In genomic region chr2:159249955-159250723, GRCh38 we compare ENCODE assay signal across 7 cellular contexts. TPM values are rescaled to one million over a fixed set of nuclear protein-coding genes. Genes with fewer than 3 reads are reported as not detected.
DNase-seq lines count a peak whose midpoint lies in the region; ATAC-seq, FAIRE-seq and TF ChIP-seq lines count a peak whose summit lies in the region.

No MANE protein-coding gene starts in this region.

- no peaks in the 10 kb centered on the region for H3K27me3 ChIP-seq in gastrocnemius medialis

- H3K4me1 ChIP-seq in gastrocnemius medialis: peaks cover 10 to 17% of the 10 kb centered on the region in 2 donors

- H3K36me3 ChIP-seq in gastrocnemius medialis: peaks cover 0 to 18% of the 10 kb centered on the region in 2 donors

- intact Hi-C loops in gastrocnemius medialis (cut with DNase I; ENCODE audit: low total_unique reads): loop anchor here (5.0 kb wide), 2 partner anchors 37 to 462 kb away; partner anchors contain the start of genes MARCHF7 and WDSUB1
- intact Hi-C loops in activated T-helper 2 cell treated with anti-CD3 and anti-CD28 coated beads, Interferon-gamma antibody, Interleukin-2, Interleukin-4, amounts not matched to agents 10 μg/mL and 5 μg/mL and 100 μg/mL, durations not matched to agents 14 hours and 24 hours and 36 hours (cut with micrococcal nuclease): no loop called here

- in situ Hi-C loops in SK-MEL-5 (cut with HindIII; ENCODE audit: low pct_unique_long_range_greater_than_20kb, low sequenced_read_pairs) (no loop called here), gastrocnemius medialis (cut with MboI; ENCODE audit: low sequenced_read_pairs in 4 of 4) (no loop called here)

- peak overlapping the region in 2 of 4 donors; percentile 18 to 19 for H3K4me3 ChIP-seq in gastrocnemius medialis

- H3K27ac Mint-ChIP-seq in activated T-helper 2 cell treated with anti-CD3 and anti-CD28 coated beads, Interferon-gamma antibody, Interleukin-2, Interleukin-4, amounts not matched to agents 10 μg/mL and 5 μg/mL and 100 μg/mL, durations not matched to agents 14 hours and 24 hours and 36 hours: no peak overlapping the region

- DNase-seq in SK-MEL-5 (ENCODE audit: low read depth, low spot score) (peak; percentile 93), frontal cortex (ENCODE audit: low spot score in 2 of 2) (peak; percentile 32 to 46), gastrocnemius medialis (peak; percentile 65 to 79), germinal center (ENCODE audit: low spot score) (no peak)
- DNase-seq in activated T-helper 2 cell treated with anti-CD3 and anti-CD28 coated beads, Interferon-gamma antibody, Interleukin-2, Interleukin-4, amounts not matched to agents 10 μg/mL and 5 μg/mL and 100 μg/mL, durations not matched to agents 14 hours and 24 hours and 36 hours (ENCODE audit: low spot score): no peak

- H3K9me3 ChIP-seq in gastrocnemius medialis: no peaks in the 10 kb centered on the region

- H3K27ac ChIP-seq in gastrocnemius medialis: peak overlapping the region; percentile 53 to 66 (median 64)

- TF ChIP-seq POLR2A in GM18505 (IDR thresholded peaks at IDR 0.05; ENCODE audit: borderline replicate concordance, extremely low read depth, insufficient read depth, insufficient read length) (no peak), gastrocnemius medialis (IDR thresholded peaks at IDR 0.05) (no peak)

- H3K36me3 Mint-ChIP-seq in activated T-helper 2 cell treated with anti-CD3 and anti-CD28 coated beads, Interferon-gamma antibody, Interleukin-2, Interleukin-4, amounts not matched to agents 10 μg/mL and 5 μg/mL and 100 μg/mL, durations not matched to agents 14 hours and 24 hours and 36 hours (ENCODE audit: low read depth): peaks cover 23% of the 10 kb centered on the region

- H3K9me3 Mint-ChIP-seq in activated T-helper 2 cell treated with anti-CD3 and anti-CD28 coated beads, Interferon-gamma antibody, Interleukin-2, Interleukin-4, amounts not matched to agents 10 μg/mL and 5 μg/mL and 100 μg/mL, durations not matched to agents 14 hours and 24 hours and 36 hours: peaks cover 14% of the 10 kb centered on the region

- no peak for TF ChIP-seq CTCF in gastrocnemius medialis (IDR thresholded peaks at IDR 0.05 in 4 of 5, conservative IDR thresholded peaks at IDR 0.05 in 1 of 5)

- peak; percentile 64 for FAIRE-seq in frontal cortex (lab: Jason Lieb, UNC)

- H3K4me1 Mint-ChIP-seq in activated T-helper 2 cell treated with anti-CD3 and anti-CD28 coated beads, Interferon-gamma antibody, Interleukin-2, Interleukin-4, amounts not matched to agents 10 μg/mL and 5 μg/mL and 100 μg/mL, durations not matched to agents 14 hours and 24 hours and 36 hours (ENCODE audit: low read depth): no peaks in the 10 kb centered on the region

- H3K27me3 Mint-ChIP-seq in activated T-helper 2 cell treated with anti-CD3 and anti-CD28 coated beads, Interferon-gamma antibody, Interleukin-2, Interleukin-4, amounts not matched to agents 10 μg/mL and 5 μg/mL and 100 μg/mL, durations not matched to agents 14 hours and 24 hours and 36 hours (ENCODE audit: low read depth): no peaks in the 10 kb centered on the region

- ATAC-seq in GM18505 (IDR thresholded peaks at IDR 0.05; ENCODE audit: unreplicated experiment): peak; percentile 84
- ATAC-seq in HG03442 (IDR thresholded peaks at IDR 0.05; ENCODE audit: unreplicated experiment): peak; percentile 69
- peak; percentile 99 for ATAC-seq in gastrocnemius medialis

- no peak overlapping the region for H3K4me3 Mint-ChIP-seq in activated T-helper 2 cell treated with anti-CD3 and anti-CD28 coated beads, Interferon-gamma antibody, Interleukin-2, Interleukin-4, amounts not matched to agents 10 μg/mL and 5 μg/mL and 100 μg/mL, durations not matched to agents 14 hours and 24 hours and 36 hours (ENCODE audit: low read depth)

RNA-seq across cellular contexts. Expression of gene WDSUB1, which starts 36.4 kb away (rescaled TPM):
- total RNA-seq in SK-MEL-5 (2014; rRNA removed; shearing (Covaris generic)): 19.6 and 20.3 TPM in 2 replicates
- 10.4 and 14.2 TPM in 2 replicates for polyA plus RNA-seq in SK-MEL-5 (2015; cell fraction: cytosol; rRNA removed)
- polyA plus RNA-seq in SK-MEL-5 (2015; cell fraction: nucleus; rRNA removed): 7.6 and 15.4 TPM in 2 replicates
- total RNA-seq in frontal cortex (22.4 TPM), gastrocnemius medialis (1 to 10 TPM; 1.4 to 3.1 (median 2.5) TPM)
- 6.2 and 7.1 TPM in 2 replicates for total RNA-seq in activated T-helper 2 cell treated with anti-CD3 and anti-CD28 coated beads, Interferon-gamma antibody, Interleukin-2, Interleukin-4, amounts not matched to agents 10 μg/mL and 5 μg/mL and 100 μg/mL, durations not matched to agents 14 hours and 24 hours and 36 hours

Comparison
In these comparisons a context has a peak if more than half of its experiments do, and no peak if none do; other contexts are left out.
1. DNase-seq: peak in SK-MEL-5 (single experiment), frontal cortex (2 of 2) and gastrocnemius medialis (2 of 2); none in germinal center (single experiment) and activated T-helper 2 cell treated with anti-CD3 and anti-CD28 coated beads, Interferon-gamma antibody, Interleukin-2, Interleukin-4, amounts not matched to agents 10 μg/mL and 5 μg/mL and 100 μg/mL, durations not matched to agents 14 hours and 24 hours and 36 hours (single experiment).
2. Peak in every context shown above with its lines, with median percentiles within 50 percentile points of each other: ATAC-seq.